In genomic region chr9:136625101-136626065, GRCh38 we compare ENCODE assay signal across 8 cellular contexts. TPM values are rescaled to one million over a fixed set of nuclear protein-coding genes. Genes with fewer than 3 reads are reported as not detected.
DNase-seq lines count a peak whose midpoint lies in the region; ATAC-seq, FAIRE-seq and TF ChIP-seq lines count a peak whose summit lies in the region.

No MANE protein-coding gene starts in this region.

- TF ChIP-seq CTCF in natural killer cell (IDR thresholded peaks at IDR 0.05) (no peak), left ventricle myocardium inferior (IDR thresholded peaks at IDR 0.05; ENCODE audit: borderline replicate concordance) (peak; percentile 72)

- no peak for FAIRE-seq in small intestine (lab: Jason Lieb, UNC)

- no peak overlapping the region for H3K4me3 Mint-ChIP-seq in natural killer cell treated with Interleukin-12 subunit alpha and Interleukin-12 subunit beta and Interleukin-15 and Interleukin-18, amount 100 ng/mL, for 72 hours
- no peak overlapping the region for H3K4me3 Mint-ChIP-seq in natural killer cell

- H3K4me3 ChIP-seq in left ventricle myocardium inferior (no peak overlapping the region), small intestine (ENCODE audit: low read depth in 1 of 2, low read length in 2 of 2) (no peak overlapping the region)

- H3K27ac ChIP-seq in left ventricle myocardium inferior (replicated peaks) = peak overlapping the region; percentile 77
- peak overlapping the region; percentile 56 to 76 for H3K27ac ChIP-seq in small intestine (ENCODE audit: low read depth in 1 of 2, low read length in 1 of 2)

- intact Hi-C loops in natural killer cell (cut with micrococcal nuclease) (no loop called here), left ventricle myocardium inferior (cut with micrococcal nuclease) (no loop called here)

- H3K36me3 Mint-ChIP-seq in natural killer cell treated with Interleukin-12 subunit alpha and Interleukin-12 subunit beta and Interleukin-15 and Interleukin-18, amount 100 ng/mL, for 72 hours = no peaks in the 10 kb centered on the region
- H3K36me3 Mint-ChIP-seq in natural killer cell = no peaks in the 10 kb centered on the region

- whole genome bisulfite sequencing in small intestine, 3 donors = 14 to 26% (median 22%) methylated on average over 19 of the region's 19 CpGs

- no peak for ATAC-seq in natural killer cell treated with Interleukin-12 subunit alpha and Interleukin-12 subunit beta and Interleukin-15 and Interleukin-18, amount 100 ng/mL, for 72 hours
- ATAC-seq in natural killer cell (no peak), GM18511 (IDR thresholded peaks at IDR 0.05; ENCODE audit: unreplicated experiment) (no peak)

- H3K9me3 ChIP-seq in left ventricle myocardium inferior (replicated peaks) = no peaks in the 10 kb centered on the region
- no peaks in the 10 kb centered on the region for H3K9me3 ChIP-seq in small intestine (ENCODE audit: control insufficient read depth, low read depth)

- H3K27ac Mint-ChIP-seq in natural killer cell treated with Interleukin-12 subunit alpha and Interleukin-12 subunit beta and Interleukin-15 and Interleukin-18, amount 100 ng/mL, for 72 hours = no peak overlapping the region
- H3K27ac Mint-ChIP-seq in natural killer cell = no peak overlapping the region

- no peaks in the 10 kb centered on the region for H3K27me3 ChIP-seq in left ventricle myocardium inferior (ENCODE audit: low read depth)
- no peaks in the 10 kb centered on the region for H3K27me3 ChIP-seq in small intestine (ENCODE audit: control insufficient read depth in 2 of 2, insufficient read depth in 2 of 2, low read length in 2 of 2)

- no peaks in the 10 kb centered on the region for H3K36me3 ChIP-seq in left ventricle myocardium inferior
- no peaks in the 10 kb centered on the region for H3K36me3 ChIP-seq in small intestine (ENCODE audit: control insufficient read depth in 2 of 2, insufficient read depth in 2 of 2, low read length in 2 of 2)

- peaks cover 0 to 2% of the 10 kb centered on the region in 2 donors for H3K27me3 Mint-ChIP-seq in natural killer cell treated with Interleukin-12 subunit alpha and Interleukin-12 subunit beta and Interleukin-15 and Interleukin-18, amount 100 ng/mL, for 72 hours
- H3K27me3 Mint-ChIP-seq in natural killer cell (ENCODE audit: low read depth in 2 of 2) = peaks cover 0 to 3% of the 10 kb centered on the region in 2 donors

- H3K9me3 Mint-ChIP-seq in natural killer cell treated with Interleukin-12 subunit alpha and Interleukin-12 subunit beta and Interleukin-15 and Interleukin-18, amount 100 ng/mL, for 72 hours = no peaks in the 10 kb centered on the region
- no peaks in the 10 kb centered on the region for H3K9me3 Mint-ChIP-seq in natural killer cell

- DNase-seq in natural killer cell treated with Interleukin-12 subunit alpha and Interleukin-12 subunit beta and Interleukin-15 and Interleukin-18, amount 100 ng/mL, for 72 hours (ENCODE audit: low spot score) = peak; percentile 58
- DNase-seq in natural killer cell = no peak
- DNase-seq in UCSD-AML1 (lab: John Stamatoyannopoulos, UW; ENCODE audit: unreplicated experiment) = peak; percentile 44
- peak; percentile 93 for DNase-seq in left ventricle myocardium inferior
- DNase-seq in small intestine = peak; percentile 95
- no peak for DNase-seq in central memory CD4-positive, alpha-beta T cell
- no peak for DNase-seq in islet precursor cell

- H3K4me1 ChIP-seq in left ventricle myocardium inferior (peaks cover 50% of the 10 kb centered on the region), small intestine (ENCODE audit: control insufficient read depth in 2 of 2, insufficient read depth in 1 of 2, low read depth in 1 of 2, low read length in 1 of 2) (peaks cover 3 to 15% of the 10 kb centered on the region in 2 donors)

- peaks cover 0 to 14% of the 10 kb centered on the region in 2 donors for H3K4me1 Mint-ChIP-seq in natural killer cell treated with Interleukin-12 subunit alpha and Interleukin-12 subunit beta and Interleukin-15 and Interleukin-18, amount 100 ng/mL, for 72 hours (ENCODE audit: low read depth in 2 of 2)
- peaks cover 5 to 22% of the 10 kb centered on the region in 2 donors for H3K4me1 Mint-ChIP-seq in natural killer cell

RNA-seq across cellular contexts. Expression of gene EGFL7, which starts 37.3 kb away (rescaled TPM):
- under 1 TPM; 0.36 to 0.52 TPM for total RNA-seq in natural killer cell treated with Interleukin-12 subunit alpha and Interleukin-12 subunit beta and Interleukin-15 and Interleukin-18, amount 100 ng/mL, for 72 hours
- total RNA-seq in natural killer cell (under 1 TPM; 0.28 to 0.47 (median 0.29) TPM), left ventricle myocardium inferior (81.5 TPM)
- 100 to 1,000 TPM in 1 of 3 donors, 10 to 100 TPM in 2; 15.4 to 114 (median 16.8) TPM for polyA plus RNA-seq in small intestine

Comparison
In these comparisons a context has a peak if more than half of its experiments do, and no peak if none do; other contexts are left out.
1. DNase-seq: peak in natural killer cell treated with Interleukin-12 subunit alpha and Interleukin-12 subunit beta and Interleukin-15 and Interleukin-18, amount 100 ng/mL, for 72 hours (single experiment), UCSD-AML1 (single experiment), left ventricle myocardium inferior (single experiment) and small intestine (single experiment); none in natural killer cell (single experiment), central memory CD4-positive, alpha-beta T cell (single experiment) and islet precursor cell (single experiment).
2. RNA of gene EGFL7, which starts 37.3 kb away (total RNA-seq): 81.5 TPM in left ventricle myocardium inferior (single experiment); 0.36 to 0.52 TPM in natural killer cell treated with Interleukin-12 subunit alpha and Interleukin-12 subunit beta and Interleukin-15 and Interleukin-18, amount 100 ng/mL, for 72 hours and 0.28 to 0.47 TPM in natural killer cell; every median in the first group is over 10 times any median in the second.